8 cellular contexts compared by ENCODE assay signal in genomic region chr1:51569284-51570062, GRCh38. TPM values are rescaled to one million over a fixed set of nuclear protein-coding genes. Genes with fewer than 3 reads are reported as not detected.
A peak's percentile ranks its signal among the peaks of the same experiment; 100 is the strongest.
DNase-seq lines count a peak whose midpoint lies in the region; ATAC-seq lines count a peak whose summit lies in the region.

No MANE protein-coding gene starts in this region.

- peaks cover 24 to 47% (median 34%) of the 10 kb centered on the region in 3 donors for H3K4me1 Mint-ChIP-seq in IgD-negative memory B cell

- ATAC-seq in GM21825 (IDR thresholded peaks at IDR 0.05; ENCODE audit: unreplicated experiment) = peak; percentile 77
- peak; percentile 87 for ATAC-seq in esophagus mucosa

- H3K9me3 Mint-ChIP-seq in IgD-negative memory B cell = no peaks in the 10 kb centered on the region

- no peaks in the 10 kb centered on the region for H3K27me3 Mint-ChIP-seq in IgD-negative memory B cell

- DNase-seq in DMS 273 (lab: John Stamatoyannopoulos, UW; ENCODE audit: unreplicated experiment) (peak; percentile 9), DMS 273 treated with DMSO at 0.1 percent for 48 hours (lab: John Stamatoyannopoulos, UW) (no peak), renal cortical epithelial cell (ENCODE audit: low read depth) (peak; percentile 97), SHP77 (lab: John Stamatoyannopoulos, UW) (no peak)
- DNase-seq in activated CD4-positive, alpha-beta T cell treated with anti-CD3 and anti-CD28 coated beads for 48 hours = peak; percentile 65

- peak overlapping the region; percentile 41 to 92 (median 63) for H3K27ac Mint-ChIP-seq in IgD-negative memory B cell

- H3K36me3 Mint-ChIP-seq in IgD-negative memory B cell = no peaks in the 10 kb centered on the region

- H3K4me3 Mint-ChIP-seq in IgD-negative memory B cell = peak overlapping the region; percentile 54 to 93 (median 74)

RNA-seq across cellular contexts. Expression of gene OSBPL9, which starts 47.4 kb away (rescaled TPM):
- 54.8 TPM for polyA plus RNA-seq in IgD-negative memory B cell
- total RNA-seq in esophagus mucosa = 32.5 TPM
- total RNA-seq in renal cortical epithelial cell = 114 and 165 TPM in 2 replicates

RNA-seq across cellular contexts. Expression of gene EPS15, which starts 50.4 kb away (rescaled TPM):
- polyA plus RNA-seq in IgD-negative memory B cell = 70.2 TPM
- 33.1 TPM for total RNA-seq in esophagus mucosa
- total RNA-seq in renal cortical epithelial cell = 52.3 and 67.6 TPM in 2 replicates

Comparison
In these comparisons a context has a peak if more than half of its experiments do, and no peak if none do; other contexts are left out.
1. DNase-seq: peak in DMS 273 (single experiment), activated CD4-positive, alpha-beta T cell treated with anti-CD3 and anti-CD28 coated beads for 48 hours (single experiment) and renal cortical epithelial cell (single experiment); none in DMS 273 treated with DMSO at 0.1 percent for 48 hours (single experiment) and SHP77 (0 of 2).